ENCODE assay signal across 8 cellular contexts in the genomic region with DNA sequence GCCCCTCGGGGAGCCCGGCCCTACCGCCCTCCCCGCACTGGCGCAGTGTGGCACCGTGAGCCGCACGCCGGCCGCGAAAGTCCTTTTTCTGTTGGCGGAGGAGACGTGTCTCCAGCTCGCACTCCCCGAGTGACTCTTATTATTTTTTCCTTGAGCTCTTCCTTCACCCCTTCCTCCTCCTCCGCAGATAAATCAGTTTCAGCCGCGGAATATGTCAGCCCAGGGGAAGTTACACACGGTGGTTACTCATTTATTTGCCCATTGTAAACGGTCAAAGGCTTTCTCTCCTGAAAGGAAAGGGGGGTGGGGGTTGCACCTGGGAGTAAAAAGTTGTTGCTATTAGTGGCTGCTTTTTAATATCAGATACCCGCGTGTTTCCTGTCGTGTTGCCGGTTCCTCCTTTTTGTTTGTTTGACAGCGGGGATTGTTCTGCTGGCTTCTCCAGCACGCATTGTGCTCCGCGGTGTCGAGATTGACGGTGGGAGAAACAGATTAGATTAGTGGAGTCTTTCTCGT. TPM values are rescaled to one million over a fixed set of nuclear protein-coding genes. Genes with fewer than 3 reads are reported as not detected.
DNase-seq lines count a peak whose midpoint lies in the region; ATAC-seq, FAIRE-seq and TF ChIP-seq lines count a peak whose summit lies in the region.

No MANE protein-coding gene starts in this region.

- H3K4me2 ChIP-seq in GM23248 (ENCODE audit: unreplicated experiment) (peak overlapping the region; percentile 96), HepG2 (ENCODE audit: low read depth, low read length) (peak overlapping the region; percentile 78)

- CTCF ChIA-PET in HepG2 (lab: Yijun Ruan, JAX; ENCODE audit: low intra/inter-chr PET ratio, low total read pairs): interaction anchor here (0.7 to 2.5 kb wide), 2 partner anchors 103 to 151 kb away, joined by 3 to 11 read pairs; no protein-coding TSS in a partner anchor

- 1% methylated on average over 31 of the region's 31 CpGs for WGBS in GM23248 (ENCODE audit: low coverage in 1 of 2, low lambda C conversion rate in 2 of 2, missing lambda C conversion rate in 2 of 2), 2 experiments
- WGBS in HepG2 (ENCODE audit: low lambda C conversion rate): 2% methylated on average over 27 of the region's 31 CpGs

- H3K9me3 ChIP-seq in GM23248 (ENCODE audit: low read depth): no peaks in the 10 kb centered on the region
- no peaks in the 10 kb centered on the region for H3K9me3 ChIP-seq in HepG2 (ENCODE audit: low read length)

- H3K27me3 ChIP-seq in GM23248 (replicated peaks; ENCODE audit: insufficient read depth) (no peaks in the 10 kb centered on the region), brain microvascular endothelial cell (replicated peaks) (no peaks in the 10 kb centered on the region), HepG2 (ENCODE audit: control insufficient read depth in 1 of 2, insufficient read depth in 2 of 2, low read length in 2 of 2) (no peaks in the 10 kb centered on the region; a peak in 1 of 5 replicates)

- H2AFZ ChIP-seq in GM23248 (no peak overlapping the region), HepG2 (ENCODE audit: low read length) (no peak overlapping the region)

- peaks cover 33% of the 10 kb centered on the region for H3K4me1 Mint-ChIP-seq in stimulated activated memory B cell treated with anti-CD40 and anti-IgM and Interleukin-4, amounts not matched to agents 10 μg/mL and 1 μg/mL and 100 μg/mL, for 72 hours

- no peak for TF ChIP-seq CTCF in brain microvascular endothelial cell (IDR thresholded peaks at IDR 0.05; ENCODE audit: low read depth, low read length, missing control alignments)
- no peak for TF ChIP-seq CTCF in HepG2 (CRISPR knock-in tag; IDR thresholded peaks at IDR 0.05)

- H3K4me3 ChIP-seq in GM23248 (peak overlapping the region; percentile 99), brain microvascular endothelial cell (ENCODE audit: low read depth, low read length) (peak overlapping the region; percentile 85), HepG2 (replicated peaks in 1 of 3; ENCODE audit: insufficient read depth in 1 of 3, low read depth in 2 of 3, low read length in 3 of 3) (peak overlapping the region; percentile 81 to 98 (median 89))

- in situ Hi-C loops in GM23248 (cut with MboI): loop anchor here (10.0 kb wide), 1 partner anchor 308 kb away; no protein-coding TSS in a partner anchor
- in situ Hi-C loops in brain microvascular endothelial cell (cut with HindIII; ENCODE audit: low pct_ligation_motif_present, low sequenced_read_pairs): no loop called here
- in situ Hi-C loops in HepG2 (cut with HindIII; ENCODE audit: extremely low pct_ligation_motif_present, low pct_unique_long_range_greater_than_20kb): loop anchor here (5.0 kb wide), 2 partner anchors 100 to 145 kb away; no protein-coding TSS in a partner anchor

- H3F3A ChIP-seq in GM23248 (ENCODE audit: insufficient read depth): peaks cover 76% of the 10 kb centered on the region

- peaks cover 49% of the 10 kb centered on the region for H3K27me3 Mint-ChIP-seq in stimulated activated memory B cell treated with anti-CD40 and anti-IgM and Interleukin-4, amounts not matched to agents 10 μg/mL and 1 μg/mL and 100 μg/mL, for 72 hours

- peak overlapping the region; percentile 84 for H3K4me3 Mint-ChIP-seq in stimulated activated memory B cell treated with anti-CD40 and anti-IgM and Interleukin-4, amounts not matched to agents 10 μg/mL and 1 μg/mL and 100 μg/mL, for 72 hours

- H3K79me2 ChIP-seq in GM23248 (ENCODE audit: insufficient read depth) (peaks cover 84% of the 10 kb centered on the region), HepG2 (ENCODE audit: insufficient read depth, low read length) (peaks cover 71% of the 10 kb centered on the region)

- H3K9ac ChIP-seq in GM23248: peak overlapping the region; percentile 97
- H3K9ac ChIP-seq in HepG2 (ENCODE audit: insufficient read depth, low read depth, low read length): peak overlapping the region; percentile 94

- TF ChIP-seq POLR2A in GM12892 (IDR thresholded peaks at IDR 0.05; ENCODE audit: low read depth, low read length) (no peak), HepG2 (IDR thresholded peaks at IDR 0.05; ENCODE audit: insufficient read depth in 1 of 2, low read depth in 2 of 2, low read length in 2 of 2) (no peak)

- BruUV-seq in HepG2 (replicated peaks; lab: Mats Ljungman, UMichigan): no TSS peak

- peak overlapping the region; percentile 93 for H3K27ac ChIP-seq in GM23248
- H3K27ac ChIP-seq in brain microvascular endothelial cell: peak overlapping the region; percentile 84
- peak overlapping the region; percentile 76 for H3K27ac ChIP-seq in HepG2 (ENCODE audit: extremely low read length, insufficient read depth, low read length)

- FAIRE-seq in GM12892 (lab: Jason Lieb, UNC) (peak; percentile 21), HepG2 (lab: Jason Lieb, UNC) (peak; percentile 57)

- H3K27ac Mint-ChIP-seq in stimulated activated memory B cell treated with anti-CD40 and anti-IgM and Interleukin-4, amounts not matched to agents 10 μg/mL and 1 μg/mL and 100 μg/mL, for 72 hours: peak overlapping the region; percentile 76

- ATAC-seq in HepG2: peak; percentile 37
- peak; percentile 22 for ATAC-seq in stimulated activated memory B cell treated with anti-CD40 and anti-IgM and Interleukin-4, amounts not matched to agents 10 μg/mL and 1 μg/mL and 100 μg/mL, for 72 hours

- H3K36me3 Mint-ChIP-seq in stimulated activated memory B cell treated with anti-CD40 and anti-IgM and Interleukin-4, amounts not matched to agents 10 μg/mL and 1 μg/mL and 100 μg/mL, for 72 hours: no peaks in the 10 kb centered on the region

- POLR2A ChIA-PET in HepG2 (lab: Yijun Ruan, JAX): interaction anchor here (1.0 to 6.7 kb wide), 4 partner anchors 17 to 145 kb away, joined by 3 to 53 read pairs (median 9); no protein-coding TSS in a partner anchor

- H3K36me3 ChIP-seq in GM23248 (ENCODE audit: low read depth) (peaks cover 16% of the 10 kb centered on the region; the same call in 1 of the 2 replicates), brain microvascular endothelial cell (replicated peaks) (peaks cover 10% of the 10 kb centered on the region), HepG2 (replicated peaks in 1 of 2; ENCODE audit: control insufficient read depth in 1 of 2, insufficient read depth in 2 of 2, low read length in 2 of 2) (no peaks in the 10 kb centered on the region)

- H3K4me1 ChIP-seq in GM23248 (ENCODE audit: insufficient read depth) (peaks cover 51% of the 10 kb centered on the region), HepG2 (ENCODE audit: insufficient read depth, low read length) (peaks cover 64% of the 10 kb centered on the region)

- no peak for TF ChIP-seq RAD21 in HepG2 (CRISPR knock-in tag; IDR thresholded peaks at IDR 0.05)

- H3K9me3 Mint-ChIP-seq in stimulated activated memory B cell treated with anti-CD40 and anti-IgM and Interleukin-4, amounts not matched to agents 10 μg/mL and 1 μg/mL and 100 μg/mL, for 72 hours: peaks cover 4% of the 10 kb centered on the region

- H4K20me1 ChIP-seq in GM23248 (ENCODE audit: insufficient read depth) (0 out of 2 replicates have a peak, but pooled peaks cover 9% of the 10 kb centered on the region), HepG2 (ENCODE audit: insufficient read depth, low read length) (peaks cover 51% of the 10 kb centered on the region)

- TF ChIP-seq EP300 in HepG2 (IDR thresholded peaks at IDR 0.05; ENCODE audit: low read depth in 2 of 2, low read length in 2 of 2) (0 out of 4 replicates have a peak, but pooled peaks of 1 of the 2 experiments have one; percentile 15), HepG2 (CRISPR knock-in tag; IDR thresholded peaks at IDR 0.05; ENCODE audit: borderline replicate concordance) (no peak)

- intact Hi-C loops in HepG2 (cut with micrococcal nuclease; ENCODE audit: unreplicated experiment): loop anchor here (1.0 to 5.0 kb wide), 4 partner anchors 11 to 145 kb away; no protein-coding TSS in a partner anchor

- no peak for DNase-seq in GM12892 (ENCODE audit: insufficient read length)
- peak; percentile 60 for DNase-seq in GM23248
- DNase-seq in NCI-H82 treated with DMSO at 0.1 percent for 48 hours (lab: John Stamatoyannopoulos, UW; ENCODE audit: unreplicated experiment): peak; percentile 43
- DNase-seq in brain microvascular endothelial cell: no peak
- DNase-seq in HepG2 (ENCODE audit: low spot score): peak; percentile 69
- no peak for DNase-seq in iPS-NIHi11 (ENCODE audit: low spot score)
- DNase-seq in cerebellum (ENCODE audit: low spot score): no peak

- no peaks in the 10 kb centered on the region for H3K9me2 ChIP-seq in GM23248 (ENCODE audit: insufficient read depth)

TF ChIP-seq in HepG2, 621 proteins besides CTCF, POLR2A, EP300 and RAD21 (continues in another document):
- no peak for TF ChIP-seq ZNF160 (CRISPR knock-in tag; IDR thresholded peaks at IDR 0.05)

RNA-seq across cellular contexts. Expression of a gene that starts 1.5 kb away (rescaled TPM):
- polyA plus RNA-seq in GM12892 (2012; ENCODE audit: missing spikeins): 4.2 TPM
- total RNA-seq in GM23248 (2014; rRNA removed; shearing (Covaris generic)): 485 and 499 TPM in 2 replicates
- 76.4 and 77.4 TPM in 2 replicates for polyA plus RNA-seq in GM23248 (2016; fragmentation: Nextera tagmentation; extraction: Ambion mirVana)
- 21.5 and 39.1 TPM in 2 replicates for total RNA-seq in HepG2 (2016; rRNA removed; fragmentation: Illumina TruSeq; extraction: Trizol)
- 87.0 and 95.7 TPM in 2 replicates for total RNA-seq in HepG2 (2016; cell fraction: cytosol; rRNA removed; fragmentation: Illumina TruSeq; extraction: Trizol; ENCODE audit: low read depth)
- 19.5 and 37.7 TPM in 2 replicates for total RNA-seq in HepG2 (2016; cell fraction: insoluble cytoplasmic fraction; rRNA removed; fragmentation: Illumina TruSeq; extraction: Trizol)
- 21.6 and 24.0 TPM in 2 replicates for total RNA-seq in HepG2 (2016; cell fraction: membrane; rRNA removed; fragmentation: Illumina TruSeq; extraction: Trizol)
- total RNA-seq in HepG2 (2016; cell fraction: nucleus; rRNA removed; fragmentation: Illumina TruSeq; extraction: Trizol): 70.5 and 71.4 TPM in 2 replicates
- polyA plus RNA-seq in HepG2 (2011; rRNA removed): 61.6 and 69.9 TPM in 2 replicates
- 47.0 and 57.8 TPM in 2 replicates for polyA plus RNA-seq in HepG2 (2011; cell fraction: cytosol; rRNA removed)
- polyA plus RNA-seq in HepG2 (2011; cell fraction: nucleus; rRNA removed): 59.9 and 71.8 TPM in 2 replicates
- polyA plus RNA-seq in HepG2 (2012): 47.6 and 59.6 TPM in 2 replicates
- 1.1 and 2.4 TPM in 2 replicates for polyA plus RNA-seq in HepG2 (2016; cell fraction: cytosol; fragmentation: Illumina TruSeq; extraction: Trizol; ENCODE audit: low read depth)
- polyA plus RNA-seq in HepG2 (2016; cell fraction: insoluble cytoplasmic fraction; fragmentation: Illumina TruSeq; extraction: Trizol; ENCODE audit: low read depth): 14.9 and 16.1 TPM in 2 replicates
- 3.8 and 5.1 TPM in 2 replicates for polyA plus RNA-seq in HepG2 (2016; cell fraction: membrane; fragmentation: Illumina TruSeq; extraction: Trizol; ENCODE audit: low read depth)
- polyA plus RNA-seq in HepG2 (2016; cell fraction: nucleus; fragmentation: Illumina TruSeq; extraction: Trizol; ENCODE audit: insufficient read depth, low read depth): 36.1 and 38.6 TPM in 2 replicates
- polyA minus RNA-seq in HepG2 (2011; rRNA and poly(A)+ RNA removed; ENCODE audit: low replicate concordance): 452 and 516 TPM in 2 replicates
- polyA minus RNA-seq in HepG2 (2011; cell fraction: cytosol; rRNA and poly(A)+ RNA removed): 226 and 235 TPM in 2 replicates
- 306 and 348 TPM in 2 replicates for polyA minus RNA-seq in HepG2 (2011; cell fraction: nucleus; rRNA and poly(A)+ RNA removed)
- 47.9 TPM for total RNA-seq in cerebellum

Comparison
In these comparisons a context has a peak if more than half of its experiments do, and no peak if none do; other contexts are left out.
1. DNase-seq: peak in GM23248 (single experiment), NCI-H82 treated with DMSO at 0.1 percent for 48 hours (single experiment) and HepG2 (single experiment); none in GM12892 (single experiment), brain microvascular endothelial cell (single experiment), iPS-NIHi11 (single experiment) and cerebellum (single experiment).
2. Peak in every context shown above with its lines, with median percentiles within 50 percentile points of each other: H3K27ac ChIP-seq and H3K4me3 ChIP-seq.